In the genomic region with DNA sequence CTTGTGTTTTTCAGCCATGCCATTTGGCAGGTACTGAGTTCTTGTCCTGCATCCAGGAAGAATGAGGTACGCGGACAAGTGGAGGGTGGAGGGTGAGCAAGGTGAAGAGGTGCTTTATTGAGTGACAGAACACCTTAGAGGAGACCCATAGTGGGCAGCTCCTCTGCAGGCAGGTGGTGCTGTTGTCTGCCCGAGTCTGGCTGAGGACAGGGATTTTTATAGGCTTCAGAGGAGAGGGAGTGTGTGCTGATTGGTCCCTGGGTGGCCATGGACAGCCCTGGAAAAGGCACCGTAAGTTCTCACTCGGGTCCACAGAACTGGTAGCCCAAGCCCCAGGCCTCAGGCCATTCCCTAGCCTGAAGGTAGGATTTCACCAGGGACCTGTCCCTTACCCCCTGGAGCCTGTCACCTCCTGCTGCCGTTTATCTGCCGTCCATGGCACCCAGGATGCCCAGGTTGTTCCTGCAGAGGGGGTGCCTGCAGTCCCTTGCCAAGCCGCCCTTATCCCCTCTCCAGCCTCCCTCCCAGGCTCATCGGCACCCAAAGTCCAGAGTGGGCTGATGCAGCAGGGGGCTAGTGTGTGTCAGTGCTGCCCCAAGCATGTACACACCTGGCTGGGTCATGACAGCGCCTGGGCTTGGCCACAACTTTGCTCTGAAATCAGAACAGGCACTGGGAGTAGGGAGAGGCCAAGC, we compare ENCODE assay signal across 16 cellular contexts.
DNase-seq lines count a peak whose midpoint lies in the region; ATAC-seq, FAIRE-seq and TF ChIP-seq lines count a peak whose summit lies in the region.
"Had no signal": no experiment of that assay in that cellular context is flagged by ENCODE, and none has a peak within 500 bp of the region (broad histone marks: within the 10 kb centered on the region; RNA-seq: fewer than 3 reads in every experiment).

No MANE protein-coding gene starts in this region.

- H3K9me3 ChIP-seq in GM12878 (replicated peaks; ENCODE audit: control insufficient read depth, insufficient read depth, low read length) (no peaks in the 10 kb centered on the region), HepG2 (ENCODE audit: low read length) (no peaks in the 10 kb centered on the region)
- H3K9me3 ChIP-seq: ascending aorta, HAP-1, tibial nerve had no signal

- CTCF ChIA-PET in GM12878 (lab: Yijun Ruan, JAX): interaction anchor here (0.9 to 1.4 kb wide), 4 partner anchors 22 to 187 kb away, joined by 3 to 5 read pairs (median 3); no protein-coding TSS in a partner anchor
- CTCF ChIA-PET in HepG2 (lab: Yijun Ruan, JAX; ENCODE audit: low intra/inter-chr PET ratio, low total read pairs): no interaction called here
- CTCF ChIA-PET in activated CD4-positive, alpha-beta T cell treated with anti-CD3 and anti-CD28 coated beads for 36 hours (lab: Charles Lee): interaction anchor here (1.1 kb wide), 1 partner anchor 11 kb away, joined by 4 read pairs; no protein-coding TSS in a partner anchor

- peaks cover 20% of the 10 kb centered on the region for H3K9me3 Mint-ChIP-seq in activated CD4-positive, alpha-beta T cell treated with anti-CD3 and anti-CD28 coated beads for 36 hours (ENCODE audit: low read depth)
- H3K9me3 Mint-ChIP-seq: nephron progenitor cell had no signal

- H3K27ac Mint-ChIP-seq in activated CD4-positive, alpha-beta T cell treated with anti-CD3 and anti-CD28 coated beads for 36 hours: no peak overlapping the region
- H3K27ac Mint-ChIP-seq: dendritic cell treated with granulocyte-macrophage colony-stimulating factor and Interleukin-4, amounts not matched to agents 40 ng/mL and 50 ng/mL, for 4 days; nephron progenitor cell had no signal

- no peaks in the 10 kb centered on the region for H3K36me3 ChIP-seq in GM12878 (ENCODE audit: control insufficient read depth in 2 of 2, insufficient read depth in 2 of 2, low read length in 1 of 2)
- H3K36me3 ChIP-seq in HepG2 (replicated peaks in 1 of 2; ENCODE audit: control insufficient read depth in 1 of 2, insufficient read depth in 2 of 2, low read length in 2 of 2): no peaks in the 10 kb centered on the region
- H3K36me3 ChIP-seq: ascending aorta, HAP-1, tibial nerve had no signal

- H3K79me2 ChIP-seq in GM12878 (ENCODE audit: control insufficient read depth, insufficient read depth, low read length) (no peaks in the 10 kb centered on the region), HepG2 (ENCODE audit: insufficient read depth, low read length) (no peaks in the 10 kb centered on the region)

- H3K4me3 ChIP-seq in GM12878 (no peak overlapping the region), HepG2 (replicated peaks in 1 of 3; ENCODE audit: insufficient read depth in 1 of 3, low read depth in 2 of 3, low read length in 3 of 3) (no peak overlapping the region)
- H3K4me3 ChIP-seq: ascending aorta, HAP-1, tibial nerve had no signal

- SMC1A ChIA-PET in GM12878 (lab: Charles Lee; ENCODE audit: uncharacterized antibody, unreplicated experiment): interaction anchor here (1.1 kb wide), 2 partner anchors 10 to 185 kb away, joined by 3 to 4 read pairs; no protein-coding TSS in a partner anchor

- no peaks in the 10 kb centered on the region for H4K20me1 ChIP-seq in GM12878 (ENCODE audit: control insufficient read depth, insufficient read depth)
- no peaks in the 10 kb centered on the region for H4K20me1 ChIP-seq in HepG2 (ENCODE audit: insufficient read depth, low read length)

- H3K4me2 ChIP-seq in GM12878 (ENCODE audit: control insufficient read depth, insufficient read depth): no peak overlapping the region
- no peak overlapping the region for H3K4me2 ChIP-seq in HepG2 (ENCODE audit: low read depth, low read length)

- H3K4me3 Mint-ChIP-seq in activated CD4-positive, alpha-beta T cell treated with anti-CD3 and anti-CD28 coated beads for 36 hours: no peak overlapping the region
- H3K4me3 Mint-ChIP-seq: dendritic cell treated with granulocyte-macrophage colony-stimulating factor and Interleukin-4, amounts not matched to agents 40 ng/mL and 50 ng/mL, for 4 days; nephron progenitor cell had no signal

- no peak overlapping the region for H3K27ac ChIP-seq in GM12878 (ENCODE audit: control insufficient read depth, insufficient read depth)
- H3K27ac ChIP-seq in HepG2 (ENCODE audit: extremely low read length, insufficient read depth, low read length): no peak overlapping the region
- H3K27ac ChIP-seq: ascending aorta, tibial nerve had no signal

- H3K36me3 Mint-ChIP-seq in activated CD4-positive, alpha-beta T cell treated with anti-CD3 and anti-CD28 coated beads for 36 hours (ENCODE audit: low read depth): no peaks in the 10 kb centered on the region

- TF ChIP-seq POLR2A in GM12878 (IDR thresholded peaks at IDR 0.05; ENCODE audit: low read depth, low read length) (no peak), HepG2 (IDR thresholded peaks at IDR 0.05; ENCODE audit: insufficient read depth in 1 of 2, low read depth in 2 of 2, low read length in 2 of 2) (no peak)

- FAIRE-seq in GM12878 (lab: Jason Lieb, UNC): no peak
- no peak for FAIRE-seq in HepG2 (lab: Jason Lieb, UNC)

- in situ Hi-C loops in ACHN (cut with HindIII; ENCODE audit: low pct_ligation_motif_present, low pct_unique_long_range_greater_than_20kb, low sequenced_read_pairs) (loop anchor here (25.0 kb wide), 1 partner anchor 191 kb away; no protein-coding TSS in a partner anchor), GM13977 (cut with MboI; ENCODE audit: low pct_unique_long_range_greater_than_20kb, low sequenced_read_pairs, unreplicated experiment) (no loop called here), GM12878 (cut with MboI) (no loop called here), HepG2 (cut with HindIII; ENCODE audit: extremely low pct_ligation_motif_present, low pct_unique_long_range_greater_than_20kb) (no loop called here)

- peak; percentile 31 for TF ChIP-seq CTCF in GM13977 (IDR thresholded peaks at IDR 0.05; ENCODE audit: extremely low read depth, insufficient read depth, missing control alignments)
- TF ChIP-seq CTCF in GM12878 (IDR thresholded peaks at IDR 0.05 in 2 of 3, conservative IDR thresholded peaks at IDR 0.05 in 1 of 3; ENCODE audit: control insufficient read depth in 2 of 3, extremely low read depth in 1 of 3, insufficient read depth in 1 of 3, low read depth in 3 of 3, low read length in 3 of 3): peak in 2 of 3 experiments; percentile 16 to 35; a peak in 3 of 6 replicates
- TF ChIP-seq CTCF in HepG2 (CRISPR knock-in tag; IDR thresholded peaks at IDR 0.05): no peak

- peak; percentile 24 for DNase-seq in ACHN
- no peak for DNase-seq in GM13977 (ENCODE audit: low spot score)
- no peak for DNase-seq in GM12878 (ENCODE audit: low read depth, low spot score)
- DNase-seq in HepG2 (ENCODE audit: low spot score): no peak
- no peak for DNase-seq in activated CD4-positive, alpha-beta T cell treated with anti-CD3 and anti-CD28 coated beads for 36 hours
- no peak for DNase-seq in NCI-H2081 (lab: John Stamatoyannopoulos, UW)
- no peak for DNase-seq in midbrain (lab: John Stamatoyannopoulos, UW)
- DNase-seq: left colon, NCI-H1092 treated with DMSO at 0.1 percent for 48 hours, NCI-H510A, nephron progenitor cell had no signal

- H2AFZ ChIP-seq in GM12878 (ENCODE audit: control insufficient read depth, low read depth, low read length): no peak overlapping the region
- no peak overlapping the region for H2AFZ ChIP-seq in HepG2 (ENCODE audit: low read length)

- H3K27me3 ChIP-seq in GM12878 (replicated peaks in 1 of 2; ENCODE audit: control insufficient read depth in 2 of 2, insufficient read depth in 2 of 2, low read length in 1 of 2) (no peaks in the 10 kb centered on the region), HepG2 (ENCODE audit: control insufficient read depth in 1 of 2, insufficient read depth in 2 of 2, low read length in 2 of 2) (no peaks in the 10 kb centered on the region)
- H3K27me3 ChIP-seq: ascending aorta, tibial nerve had no signal

- no peaks in the 10 kb centered on the region for H3K4me1 ChIP-seq in GM12878 (ENCODE audit: control insufficient read depth, insufficient read depth, low read length)
- no peaks in the 10 kb centered on the region for H3K4me1 ChIP-seq in HepG2 (ENCODE audit: insufficient read depth, low read length)
- H3K4me1 ChIP-seq: ascending aorta, HAP-1, tibial nerve had no signal

- BruUV-seq in GM12878 (replicated peaks; lab: Mats Ljungman, UMichigan) (no TSS peak), HepG2 (replicated peaks; lab: Mats Ljungman, UMichigan) (no TSS peak)

- no peak for TF ChIP-seq EP300 in GM12878 (IDR thresholded peaks at IDR 0.05; ENCODE audit: borderline replicate concordance in 1 of 2, control insufficient read depth in 1 of 2, low read depth in 2 of 2, low read length in 2 of 2)
- TF ChIP-seq EP300 in HepG2 (IDR thresholded peaks at IDR 0.05; ENCODE audit: low read depth in 2 of 2, low read length in 2 of 2): no peak
- TF ChIP-seq EP300 in HepG2 (CRISPR knock-in tag; IDR thresholded peaks at IDR 0.05; ENCODE audit: borderline replicate concordance): no peak

- H3K4me1 Mint-ChIP-seq in activated CD4-positive, alpha-beta T cell treated with anti-CD3 and anti-CD28 coated beads for 36 hours: no peaks in the 10 kb centered on the region
- H3K4me1 Mint-ChIP-seq: nephron progenitor cell had no signal

- intact Hi-C loops in GM12878 (cut with micrococcal nuclease; ENCODE audit: unreplicated experiment) (loop anchor here (2.0 kb wide), 1 partner anchor 185 kb away; no protein-coding TSS in a partner anchor), HepG2 (cut with micrococcal nuclease; ENCODE audit: unreplicated experiment) (no loop called here)
- intact Hi-C loops in activated CD4-positive, alpha-beta T cell treated with anti-CD3 and anti-CD28 coated beads for 36 hours (cut with DNase I, micrococcal nuclease): no loop called here

- RAD21 ChIA-PET in GM12878 (lab: Charles Lee; ENCODE audit: unreplicated experiment): interaction anchor here (1.1 to 2.3 kb wide), 2 partner anchors 64 to 185 kb away, joined by 3 to 12 read pairs; no protein-coding TSS in a partner anchor

- H3K9ac ChIP-seq in GM12878 (ENCODE audit: control insufficient read depth, insufficient read depth, low read length): no peak overlapping the region
- H3K9ac ChIP-seq in HepG2 (ENCODE audit: insufficient read depth, low read depth, low read length): no peak overlapping the region

- ATAC-seq in GM12878 (peak; percentile 73), HepG2 (peak; percentile 61), GM19397 (IDR thresholded peaks at IDR 0.05; ENCODE audit: unreplicated experiment) (no peak)
- ATAC-seq in activated CD4-positive, alpha-beta T cell treated with anti-CD3 and anti-CD28 coated beads for 36 hours: no peak
- ATAC-seq: left colon had no signal

- 42% methylated on average over 10 of the region's 10 CpGs for WGBS in GM12878 (ENCODE audit: insufficient coverage, insufficient replicate concordance, low lambda C conversion rate, missing lambda C conversion rate)
- WGBS in HepG2 (ENCODE audit: low lambda C conversion rate): 27% methylated on average over 5 of the region's 10 CpGs

- POLR2A ChIA-PET in GM12878 (lab: Charles Lee) (no interaction called here), HepG2 (lab: Yijun Ruan, JAX) (no interaction called here)
- POLR2A ChIA-PET in activated CD4-positive, alpha-beta T cell treated with anti-CD3 and anti-CD28 coated beads for 36 hours (lab: Charles Lee): no interaction called here

- TF ChIP-seq RAD21 in GM12878 (IDR thresholded peaks at IDR 0.05; ENCODE audit: insufficient read depth, low read depth, low read length): peak; percentile 30; the same call in 1 of the 2 replicates
- no peak for TF ChIP-seq RAD21 in HepG2 (CRISPR knock-in tag; IDR thresholded peaks at IDR 0.05)

- H3K27me3 Mint-ChIP-seq in activated CD4-positive, alpha-beta T cell treated with anti-CD3 and anti-CD28 coated beads for 36 hours: no peaks in the 10 kb centered on the region
- H3K27me3 Mint-ChIP-seq: dendritic cell treated with granulocyte-macrophage colony-stimulating factor and Interleukin-4, amounts not matched to agents 40 ng/mL and 50 ng/mL, for 4 days had no signal

Comparison
In these comparisons a context has a peak if more than half of its experiments do, and no peak if none do; other contexts are left out.
1. ATAC-seq: peak in GM12878 (single experiment) and HepG2 (single experiment); none in activated CD4-positive, alpha-beta T cell treated with anti-CD3 and anti-CD28 coated beads for 36 hours (single experiment) and GM19397 (single experiment).